ENCODE assay signal across 8 cellular contexts in genomic region chr19:52296400-52296772, GRCh38. TPM values are rescaled to one million over a fixed set of nuclear protein-coding genes. Genes with fewer than 3 reads are reported as not detected.
DNase-seq lines count a peak whose midpoint lies in the region; ATAC-seq and TF ChIP-seq lines count a peak whose summit lies in the region.

No MANE protein-coding gene starts in this region.

- H3K27me3 Mint-ChIP-seq in neural crest cell (ENCODE audit: low read depth): peaks cover 4% of the 10 kb centered on the region

- H3K4me3 ChIP-seq in NT2/D1 (ENCODE audit: insufficient read length, low read depth) (peak overlapping the region; percentile 19), endocrine pancreas (ENCODE audit: control insufficient read depth, insufficient read depth, low read length) (peak overlapping the region; percentile 64)

- H3K9me3 ChIP-seq in NT2/D1 (ENCODE audit: insufficient read depth, low read length) (peaks cover 7% of the 10 kb centered on the region; the same call in 1 of the 2 replicates), endocrine pancreas (ENCODE audit: control insufficient read depth, low read length) (no peaks in the 10 kb centered on the region)

- H3K27me3 ChIP-seq in NT2/D1 (ENCODE audit: insufficient read depth, insufficient read length) (peaks cover 9% of the 10 kb centered on the region), endocrine pancreas (ENCODE audit: control insufficient read depth, insufficient read depth, low read length) (no peaks in the 10 kb centered on the region)

- H3K36me3 ChIP-seq in NT2/D1 (ENCODE audit: insufficient read depth, insufficient read length, low read length) (peaks cover 32% of the 10 kb centered on the region), endocrine pancreas (ENCODE audit: control insufficient read depth, insufficient read depth, low read length) (peaks cover 6% of the 10 kb centered on the region)

- no peak overlapping the region for H3K9ac ChIP-seq in NT2/D1 (ENCODE audit: insufficient read length, low read depth)
- peak overlapping the region; percentile 65 for H3K9ac ChIP-seq in endocrine pancreas (ENCODE audit: control insufficient read depth, insufficient read depth, low read length)

- no peak for TF ChIP-seq CTCF in neural crest cell (conservative IDR thresholded peaks at IDR 0.05)

- peaks cover 4% of the 10 kb centered on the region for H3K9me3 Mint-ChIP-seq in neural crest cell

- H3K36me3 Mint-ChIP-seq in neural crest cell (ENCODE audit: low read depth): peaks cover 56% of the 10 kb centered on the region

- H3K27ac Mint-ChIP-seq in neural crest cell (ENCODE audit: unreplicated experiment): peak overlapping the region; percentile 78

- H3K4me1 ChIP-seq in NT2/D1 (ENCODE audit: insufficient read depth, insufficient read length): peaks cover 3% of the 10 kb centered on the region
- no peaks in the 10 kb centered on the region for H3K4me1 ChIP-seq in endocrine pancreas (ENCODE audit: control insufficient read depth, insufficient read depth, low read length)

- H3K4me3 Mint-ChIP-seq in neural crest cell: peak overlapping the region; percentile 87

- peaks cover 23% of the 10 kb centered on the region for H3K4me1 Mint-ChIP-seq in neural crest cell

- ATAC-seq in GM19395 (IDR thresholded peaks at IDR 0.05; ENCODE audit: unreplicated experiment): peak; percentile 39
- ATAC-seq in GM18870 (IDR thresholded peaks at IDR 0.05; ENCODE audit: unreplicated experiment): no peak

- DNase-seq in NT2/D1 (ENCODE audit: low read depth, low spot score) (no peak), neural crest cell (ENCODE audit: low read depth, low spot score) (no peak), iPS-NIHi11 (ENCODE audit: low spot score) (no peak), SIG-M5 treated with dmso at 0.1 percent for 504 hours (lab: John Stamatoyannopoulos, UW; ENCODE audit: unreplicated experiment) (no peak), RPMI8226 (no peak)

RNA-seq across cellular contexts. Expression of gene ZNF480, which starts 0.6 kb away (rescaled TPM):
- total RNA-seq in neural crest cell: 24.7 and 25.2 TPM in 2 replicates

RNA-seq across cellular contexts. Expression of gene ZNF766, which starts 27.0 kb away (rescaled TPM):
- 21.5 and 22.9 TPM in 2 replicates for total RNA-seq in neural crest cell

RNA-seq across cellular contexts. Expression of gene ZNF610, which starts 39.7 kb away (rescaled TPM):
- 10.0 and 11.5 TPM in 2 replicates for total RNA-seq in neural crest cell
